In the genomic region with DNA sequence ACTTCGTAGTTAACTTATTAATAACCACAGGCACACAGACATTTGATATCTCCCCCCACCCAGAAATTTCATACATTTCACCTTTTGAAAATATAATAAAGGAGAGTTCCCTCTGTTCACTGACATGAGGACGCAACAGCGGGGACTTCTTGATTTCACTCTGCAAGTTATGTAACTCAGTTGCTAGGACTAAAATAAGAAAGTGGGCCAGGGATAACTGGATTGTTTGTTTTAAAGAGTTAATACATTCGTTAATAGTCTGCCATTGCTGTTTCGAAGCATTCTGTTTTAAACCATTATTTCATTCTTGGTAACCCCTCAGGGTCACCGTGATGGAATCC, we compare ENCODE assay signal across 1 cellular context.
TF ChIP-seq lines count a peak whose summit lies in the region.

No MANE protein-coding gene starts in this region.

TF ChIP-seq in K562, 482 proteins besides CTCF, POLR2A, EP300 and RAD21 (continued from another document):
- TF ChIP-seq, protein P1, sequence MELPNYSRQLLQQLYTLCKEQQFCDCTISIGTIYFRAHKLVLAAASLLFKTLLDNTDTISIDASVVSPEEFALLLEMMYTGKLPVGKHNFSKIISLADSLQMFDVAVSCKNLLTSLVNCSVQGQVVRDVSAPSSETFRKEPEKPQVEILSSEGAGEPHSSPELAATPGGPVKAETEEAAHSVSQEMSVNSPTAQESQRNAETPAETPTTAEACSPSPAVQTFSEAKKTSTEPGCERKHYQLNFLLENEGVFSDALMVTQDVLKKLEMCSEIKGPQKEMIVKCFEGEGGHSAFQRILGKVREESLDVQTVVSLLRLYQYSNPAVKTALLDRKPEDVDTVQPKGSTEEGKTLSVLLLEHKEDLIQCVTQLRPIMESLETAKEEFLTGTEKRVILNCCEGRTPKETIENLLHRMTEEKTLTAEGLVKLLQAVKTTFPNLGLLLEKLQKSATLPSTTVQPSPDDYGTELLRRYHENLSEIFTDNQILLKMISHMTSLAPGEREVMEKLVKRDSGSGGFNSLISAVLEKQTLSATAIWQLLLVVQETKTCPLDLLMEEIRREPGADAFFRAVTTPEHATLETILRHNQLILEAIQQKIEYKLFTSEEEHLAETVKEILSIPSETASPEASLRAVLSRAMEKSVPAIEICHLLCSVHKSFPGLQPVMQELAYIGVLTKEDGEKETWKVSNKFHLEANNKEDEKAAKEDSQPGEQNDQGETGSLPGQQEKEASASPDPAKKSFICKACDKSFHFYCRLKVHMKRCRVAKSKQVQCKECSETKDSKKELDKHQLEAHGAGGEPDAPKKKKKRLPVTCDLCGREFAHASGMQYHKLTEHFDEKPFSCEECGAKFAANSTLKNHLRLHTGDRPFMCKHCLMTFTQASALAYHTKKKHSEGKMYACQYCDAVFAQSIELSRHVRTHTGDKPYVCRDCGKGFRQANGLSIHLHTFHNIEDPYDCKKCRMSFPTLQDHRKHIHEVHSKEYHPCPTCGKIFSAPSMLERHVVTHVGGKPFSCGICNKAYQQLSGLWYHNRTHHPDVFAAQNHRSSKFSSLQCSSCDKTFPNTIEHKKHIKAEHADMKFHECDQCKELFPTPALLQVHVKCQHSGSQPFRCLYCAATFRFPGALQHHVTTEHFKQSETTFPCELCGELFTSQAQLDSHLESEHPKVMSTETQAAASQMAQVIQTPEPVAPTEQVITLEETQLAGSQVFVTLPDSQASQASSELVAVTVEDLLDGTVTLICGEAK (IDR thresholded peaks at IDR 0.05) = 0 out of 2 replicates have a peak, but pooled peaks have one; percentile 21
- TF ChIP-seq, protein P1 (CRISPR knock-in tag; IDR thresholded peaks at IDR 0.05) = no peak
- TF ChIP-seq, protein P2, sequence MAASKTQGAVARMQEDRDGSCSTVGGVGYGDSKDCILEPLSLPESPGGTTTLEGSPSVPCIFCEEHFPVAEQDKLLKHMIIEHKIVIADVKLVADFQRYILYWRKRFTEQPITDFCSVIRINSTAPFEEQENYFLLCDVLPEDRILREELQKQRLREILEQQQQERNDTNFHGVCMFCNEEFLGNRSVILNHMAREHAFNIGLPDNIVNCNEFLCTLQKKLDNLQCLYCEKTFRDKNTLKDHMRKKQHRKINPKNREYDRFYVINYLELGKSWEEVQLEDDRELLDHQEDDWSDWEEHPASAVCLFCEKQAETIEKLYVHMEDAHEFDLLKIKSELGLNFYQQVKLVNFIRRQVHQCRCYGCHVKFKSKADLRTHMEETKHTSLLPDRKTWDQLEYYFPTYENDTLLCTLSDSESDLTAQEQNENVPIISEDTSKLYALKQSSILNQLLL (CRISPR knock-in tag; IDR thresholded peaks at IDR 0.05; ENCODE audit: borderline replicate concordance) = no peak
